ENCODE assay signal across 18 cellular contexts in the genomic region with DNA sequence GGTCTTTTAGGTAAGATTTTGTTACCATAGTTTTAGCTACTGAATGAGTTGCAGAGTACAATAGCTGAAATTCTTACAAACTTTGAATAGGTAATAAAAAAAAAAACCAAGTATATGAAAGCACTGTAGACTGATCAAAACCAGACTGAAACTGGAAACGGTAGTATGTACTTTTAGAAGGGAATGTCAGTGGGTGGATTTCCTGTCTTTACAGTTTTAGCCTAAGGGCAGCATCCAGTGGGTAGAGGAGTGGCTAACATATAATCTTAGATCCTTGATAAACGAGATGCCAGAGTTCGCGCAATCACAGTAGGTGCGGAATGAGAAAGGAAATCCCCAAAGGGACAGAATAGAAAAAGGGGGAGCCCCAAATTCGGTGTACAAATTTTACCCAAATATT.
"Had no signal": no experiment of that assay in that cellular context is flagged by ENCODE, and none has a peak within 500 bp of the region (broad histone marks: within the 10 kb centered on the region; RNA-seq: fewer than 3 reads in every experiment).

No MANE protein-coding gene starts in this region.

- H3K27ac Mint-ChIP-seq: activated CD4-positive, alpha-beta T cell treated with anti-CD3 and anti-CD28 coated beads, Interleukin-2, amount 10 ng/mL, durations not matched to agents 24 days and 14 days; activated naive CD4-positive, alpha-beta T cell treated with anti-CD3 and anti-CD28 coated beads, Interleukin-2, amount 10 ng/mL, durations not matched to agents 7 days and 5 days; stimulated activated naive B cell treated with anti-CD40 and anti-IgM and Interleukin-4, amounts not matched to agents 10 μg/mL and 1 μg/mL and 100 μg/mL, for 72 hours; T-helper 2 cell treated with Interferon-gamma antibody and Interleukin-4, amounts not matched to agents 5 μg/mL and 100 μg/mL, for 36 hours had no signal

- H3K27me3 Mint-ChIP-seq: activated CD4-positive, alpha-beta T cell treated with anti-CD3 and anti-CD28 coated beads, Interleukin-2, amount 10 ng/mL, durations not matched to agents 24 days and 14 days; activated naive CD4-positive, alpha-beta T cell treated with anti-CD3 and anti-CD28 coated beads, Interleukin-2, amount 10 ng/mL, durations not matched to agents 7 days and 5 days; naive thymus-derived CD8-positive, alpha-beta T cell; stimulated activated naive B cell treated with anti-CD40 and anti-IgM and Interleukin-4, amounts not matched to agents 10 μg/mL and 1 μg/mL and 100 μg/mL, for 72 hours had no signal

- H3K4me3 Mint-ChIP-seq: activated CD4-positive, alpha-beta T cell treated with anti-CD3 and anti-CD28 coated beads, Interleukin-2, amount 10 ng/mL, durations not matched to agents 24 days and 14 days; activated naive CD4-positive, alpha-beta T cell treated with anti-CD3 and anti-CD28 coated beads, Interleukin-2, amount 10 ng/mL, durations not matched to agents 7 days and 5 days; stimulated activated naive B cell treated with anti-CD40 and anti-IgM and Interleukin-4, amounts not matched to agents 10 μg/mL and 1 μg/mL and 100 μg/mL, for 72 hours; T-helper 2 cell treated with Interferon-gamma antibody and Interleukin-4, amounts not matched to agents 5 μg/mL and 100 μg/mL, for 36 hours had no signal

- H3K79me2 ChIP-seq: hepatocyte had no signal

- H3K4me3 ChIP-seq: colonic mucosa, hepatocyte, right atrium auricular region, tibial artery, uterus had no signal

- H3K27me3 ChIP-seq: colonic mucosa, hepatocyte, neutrophil, right atrium auricular region, tibial artery, uterus had no signal

- H3K36me3 ChIP-seq: colonic mucosa, neutrophil, right atrium auricular region, uterus had no signal

- ATAC-seq: esophagus mucosa; left lobe of liver; naive thymus-derived CD8-positive, alpha-beta T cell; stimulated activated naive B cell treated with anti-CD40 and anti-IgM and Interleukin-4, amounts not matched to agents 10 μg/mL and 1 μg/mL and 100 μg/mL, for 72 hours had no signal

- H3K9me3 ChIP-seq: colonic mucosa, neutrophil had no signal

- H3K4me1 Mint-ChIP-seq: stimulated activated naive B cell treated with anti-CD40 and anti-IgM and Interleukin-4, amounts not matched to agents 10 μg/mL and 1 μg/mL and 100 μg/mL, for 72 hours had no signal

- H3K4me1 ChIP-seq: colonic mucosa, right atrium auricular region, tibial artery, uterus had no signal

- DNase-seq: activated CD4-positive, alpha-beta T cell treated with anti-CD3 and anti-CD28 coated beads, Interleukin-2, amount 10 ng/mL, durations not matched to agents 24 days and 14 days; activated CD4-positive, CD25-positive, alpha-beta regulatory T cell; activated CD8-positive, alpha-beta memory T cell treated with anti-CD3 and anti-CD28 coated beads, Interleukin-2, amount 50 U/mL, for 48 hours; activated naive CD4-positive, alpha-beta T cell treated with anti-CD3 and anti-CD28 coated beads, Interleukin-2, amount 10 ng/mL, durations not matched to agents 7 days and 5 days; caudate nucleus; colonic mucosa; naive thymus-derived CD8-positive, alpha-beta T cell; posterior cingulate gyrus; stimulated activated CD4-positive, alpha-beta T cell treated with anti-CD3 and anti-CD28 coated beads, Interleukin-4, amount 100 ng/mL, for 1 hour; stimulated activated naive B cell treated with anti-CD40 and anti-IgM and Interleukin-4, amounts not matched to agents 10 μg/mL and 1 μg/mL and 100 μg/mL, for 72 hours; tibial artery; uterus had no signal

- H3K4me2 ChIP-seq: hepatocyte had no signal

- H2AFZ ChIP-seq: hepatocyte had no signal

- H3K27ac ChIP-seq: colonic mucosa, hepatocyte, neutrophil, right atrium auricular region, tibial artery, uterus had no signal
